In genomic region chr2:238848566-238848940, GRCh38 we compare ENCODE assay signal across 9 cellular contexts. TPM values are rescaled to one million over a fixed set of nuclear protein-coding genes. Genes with fewer than 3 reads are reported as not detected.
DNase-seq lines count a peak whose midpoint lies in the region; ATAC-seq, FAIRE-seq and TF ChIP-seq lines count a peak whose summit lies in the region.
"Had no signal": no experiment of that assay in that cellular context is flagged by ENCODE, and none has a peak within 500 bp of the region (broad histone marks: within the 10 kb centered on the region; RNA-seq: fewer than 3 reads in every experiment).

No MANE protein-coding gene starts in this region.

- peak overlapping the region; percentile 91 to 96 for H3K27ac ChIP-seq in A549
- H3K27ac ChIP-seq in left ventricle myocardium inferior (replicated peaks): peak overlapping the region; percentile 78
- no peak overlapping the region for H3K27ac ChIP-seq in osteoblast (ENCODE audit: low read depth, low read length)

- no peak for TF ChIP-seq CTCF in A549 (IDR thresholded peaks at IDR 0.05)
- TF ChIP-seq CTCF in left ventricle myocardium inferior (IDR thresholded peaks at IDR 0.05; ENCODE audit: borderline replicate concordance): no peak
- no peak for TF ChIP-seq CTCF in osteoblast (IDR thresholded peaks at IDR 0.05; ENCODE audit: extremely low read depth, low read depth, low read length)

- H3K36me3 ChIP-seq in adipocyte (ENCODE audit: control insufficient read depth, insufficient read depth, low read length, severe bottlenecking) (peaks cover 32% of the 10 kb centered on the region), left ventricle myocardium inferior (no peaks in the 10 kb centered on the region), osteoblast (ENCODE audit: insufficient read depth, low read length) (no peaks in the 10 kb centered on the region)

- peak overlapping the region; percentile 94 for H3K4me3 ChIP-seq in A549
- peak overlapping the region; percentile 90 for H3K4me3 ChIP-seq in adipocyte (ENCODE audit: low read length)
- peak overlapping the region; percentile 67 for H3K4me3 ChIP-seq in left ventricle myocardium inferior
- peak overlapping the region; percentile 84 for H3K4me3 ChIP-seq in osteoblast (ENCODE audit: insufficient read depth, low read length)

- H3K27me3 ChIP-seq in adipocyte (replicated peaks; ENCODE audit: control insufficient read depth, insufficient read depth, low read length) (no peaks in the 10 kb centered on the region), left ventricle myocardium inferior (ENCODE audit: low read depth) (peaks cover 98% of the 10 kb centered on the region), osteoblast (ENCODE audit: insufficient read depth, low read length) (peaks cover 2% of the 10 kb centered on the region)

- DNase-seq in A549 (ENCODE audit: low read depth in 1 of 2, low spot score in 1 of 2) (no peak), adipocyte (ENCODE audit: low read depth) (peak; percentile 63), left ventricle myocardium inferior (no peak), osteoblast (ENCODE audit: insufficient read length, low spot score, missing footprints) (peak; percentile 88), NCI-H446 (lab: John Stamatoyannopoulos, UW) (no peak), NCI-H1092 (lab: John Stamatoyannopoulos, UW) (no peak)
- DNase-seq in activated T-cell treated with anti-CD3 and anti-CD28 coated beads, Interleukin-2, amount 50 U/mL, for 1 hour: no peak
- DNase-seq: stimulated activated naive CD8-positive, alpha-beta T cell treated with anti-CD3 and anti-CD28 coated beads, Interleukin-15, Interleukin-2, amounts not matched to agents 100 U/mL and 50 U/mL, for 24 hours had no signal

- POLR2A ChIA-PET in A549 (lab: Yijun Ruan, JAX): interaction anchor here (0.6 to 1.7 kb wide), 5 partner anchors 13 to 565 kb away, joined by 3 to 10 read pairs (median 4); no protein-coding TSS in a partner anchor

- TF ChIP-seq RAD21 in A549 (conservative IDR thresholded peaks at IDR 0.05 in 1 of 2, IDR thresholded peaks at IDR 0.05 in 1 of 2): no peak

- no peaks in the 10 kb centered on the region for H4K20me1 ChIP-seq in osteoblast (ENCODE audit: insufficient read depth, low read length)

- peak overlapping the region; percentile 99 for H3K4me2 ChIP-seq in A549
- H3K4me2 ChIP-seq in osteoblast (ENCODE audit: insufficient read depth, low read length): peak overlapping the region; percentile 93

- ATAC-seq in A549 (peak; percentile 61 to 65), HG03095 (IDR thresholded peaks at IDR 0.05; ENCODE audit: unreplicated experiment) (no peak)
- ATAC-seq: stimulated activated naive CD8-positive, alpha-beta T cell treated with anti-CD3 and anti-CD28 coated beads, Interleukin-15, Interleukin-2, amounts not matched to agents 100 U/mL and 50 U/mL, for 24 hours had no signal

- FAIRE-seq in A549 (lab: Jason Lieb, UNC): no peak

- no peak for TF ChIP-seq EP300 in A549 (IDR thresholded peaks at IDR 0.05)

- H2AFZ ChIP-seq in osteoblast (ENCODE audit: low read length): peak overlapping the region; percentile 93

- no peak for TF ChIP-seq POLR2A in A549 (IDR thresholded peaks at IDR 0.05; ENCODE audit: low read length)

- H3K4me1 ChIP-seq in A549: peaks cover 14% of the 10 kb centered on the region
- peaks cover 24% of the 10 kb centered on the region for H3K4me1 ChIP-seq in adipocyte (ENCODE audit: control insufficient read depth, insufficient read depth, low read length)
- H3K4me1 ChIP-seq in left ventricle myocardium inferior: peaks cover 31% of the 10 kb centered on the region
- H3K4me1 ChIP-seq in osteoblast (ENCODE audit: insufficient read depth, low read length): peaks cover 7% of the 10 kb centered on the region

- peaks cover 36% of the 10 kb centered on the region for H3K79me2 ChIP-seq in osteoblast (ENCODE audit: insufficient read depth, low read length)

- WGBS in A549 (ENCODE audit: missing lambda C conversion rate): 0% methylated on average over 3 of the region's 44 CpGs

- no peaks in the 10 kb centered on the region for H3K9me3 ChIP-seq in A549
- H3K9me3 ChIP-seq in adipocyte (ENCODE audit: control insufficient read depth, low read length): no peaks in the 10 kb centered on the region
- no peaks in the 10 kb centered on the region for H3K9me3 ChIP-seq in left ventricle myocardium inferior (replicated peaks)
- H3K9me3 ChIP-seq in osteoblast (ENCODE audit: low read depth, low read length): no peaks in the 10 kb centered on the region

- CTCF ChIA-PET in A549 (lab: Yijun Ruan, JAX): interaction anchor here (0.8 to 3.0 kb wide), 11 partner anchors 9 to 491 kb away, joined by 3 to 14 read pairs (median 4); no protein-coding TSS in a partner anchor

- peak overlapping the region; percentile 95 for H3K9ac ChIP-seq in adipocyte (ENCODE audit: low read length)

- intact Hi-C loops in left ventricle myocardium inferior (cut with micrococcal nuclease): no loop called here

TF ChIP-seq in A549, 52 proteins besides CTCF, POLR2A, EP300 and RAD21:
- TF ChIP-seq ZC3H11A (IDR thresholded peaks at IDR 0.05): no peak
- TF ChIP-seq JUN (IDR thresholded peaks at IDR 0.05): 0 out of 5 replicates have a peak, but pooled peaks of 1 of the 2 experiments have one; percentile 2
- TF ChIP-seq RFX5 (IDR thresholded peaks at IDR 0.05): no peak
- peak; percentile 89 for TF ChIP-seq MAX (IDR thresholded peaks at IDR 0.05)
- TF ChIP-seq RARB (CRISPR knock-in tag; IDR thresholded peaks at IDR 0.05): no peak
- TF ChIP-seq KDM5A (IDR thresholded peaks at IDR 0.05): no peak
- no peak for TF ChIP-seq HEYL (CRISPR knock-in tag; IDR thresholded peaks at IDR 0.05)
- no peak for TF ChIP-seq NPAS2 (CRISPR knock-in tag; IDR thresholded peaks at IDR 0.05; ENCODE audit: borderline replicate concordance)
- no peak for TF ChIP-seq CBX2 (IDR thresholded peaks at IDR 0.05; ENCODE audit: borderline replicate concordance, low read depth)
- no peak for TF ChIP-seq ZSCAN20 (CRISPR knock-in tag; IDR thresholded peaks at IDR 0.05)
- TF ChIP-seq NFE2L2 (conservative IDR thresholded peaks at IDR 0.05; ENCODE audit: low read length): no peak
- no peak for TF ChIP-seq EHMT2 (IDR thresholded peaks at IDR 0.05; ENCODE audit: low read depth)
- no peak for TF ChIP-seq ESRRA (IDR thresholded peaks at IDR 0.05; ENCODE audit: borderline replicate concordance, low read length)
- no peak for TF ChIP-seq JUNB (IDR thresholded peaks at IDR 0.05)
- peak; percentile 48; the same call in 1 of the 2 replicates for TF ChIP-seq PHF8 (IDR thresholded peaks at IDR 0.05; ENCODE audit: borderline replicate concordance, low read depth)
- no peak for TF ChIP-seq HOXA7 (CRISPR knock-in tag; IDR thresholded peaks at IDR 0.05)
- TF ChIP-seq ZFP36 (IDR thresholded peaks at IDR 0.05; ENCODE audit: borderline replicate concordance, partially characterized antibody): no peak
- TF ChIP-seq KDM1A (IDR thresholded peaks at IDR 0.05; ENCODE audit: low read depth): no peak
- TF ChIP-seq TP53 (CRISPR knock-in tag; IDR thresholded peaks at IDR 0.05): no peak
TF ChIP-seq in A549: peak in this region for 3.

RNA-seq across cellular contexts. Expression of gene TWIST2, which starts 0.7 kb away (rescaled TPM):
- polyA plus RNA-seq in A549 (2011; rRNA removed): 5.4 and 8.2 TPM in 2 replicates
- polyA plus RNA-seq in A549 (2012; cell fraction: cytosol; rRNA removed): 22.0 and 31.0 TPM in 2 replicates
- polyA plus RNA-seq in A549 (2012; cell fraction: nucleus; rRNA removed): 19.3 and 23.2 TPM in 2 replicates
- polyA plus RNA-seq in A549 (2017; fragmentation: RNase III; extraction: RNeasy Plus Mini Kit Qiagen cat#74134 plus additional on column Dnase treatment): 6.0 to 8.7 TPM (median 7.1 TPM) in 3 replicates
- 3.6 and 6.2 TPM in 2 replicates for polyA minus RNA-seq in A549 (2011; rRNA and poly(A)+ RNA removed)
- 2.7 TPM for total RNA-seq in left ventricle myocardium inferior
- 9.4 TPM in 2 replicates for total RNA-seq in osteoblast

Comparison
In these comparisons a context has a peak if more than half of its experiments do, and no peak if none do; other contexts are left out.
1. DNase-seq: peak in adipocyte (single experiment) and osteoblast (single experiment); none in A549 (0 of 2), left ventricle myocardium inferior (single experiment), activated T-cell treated with anti-CD3 and anti-CD28 coated beads, Interleukin-2, amount 50 U/mL, for 1 hour (single experiment), NCI-H446 (0 of 2) and NCI-H1092 (single experiment).
2. Peak in every context shown above with its lines, with median percentiles within 50 percentile points of each other: H3K4me3 ChIP-seq.